Comparison of ENCODE assay signal across 11 cellular contexts in the genomic region with DNA sequence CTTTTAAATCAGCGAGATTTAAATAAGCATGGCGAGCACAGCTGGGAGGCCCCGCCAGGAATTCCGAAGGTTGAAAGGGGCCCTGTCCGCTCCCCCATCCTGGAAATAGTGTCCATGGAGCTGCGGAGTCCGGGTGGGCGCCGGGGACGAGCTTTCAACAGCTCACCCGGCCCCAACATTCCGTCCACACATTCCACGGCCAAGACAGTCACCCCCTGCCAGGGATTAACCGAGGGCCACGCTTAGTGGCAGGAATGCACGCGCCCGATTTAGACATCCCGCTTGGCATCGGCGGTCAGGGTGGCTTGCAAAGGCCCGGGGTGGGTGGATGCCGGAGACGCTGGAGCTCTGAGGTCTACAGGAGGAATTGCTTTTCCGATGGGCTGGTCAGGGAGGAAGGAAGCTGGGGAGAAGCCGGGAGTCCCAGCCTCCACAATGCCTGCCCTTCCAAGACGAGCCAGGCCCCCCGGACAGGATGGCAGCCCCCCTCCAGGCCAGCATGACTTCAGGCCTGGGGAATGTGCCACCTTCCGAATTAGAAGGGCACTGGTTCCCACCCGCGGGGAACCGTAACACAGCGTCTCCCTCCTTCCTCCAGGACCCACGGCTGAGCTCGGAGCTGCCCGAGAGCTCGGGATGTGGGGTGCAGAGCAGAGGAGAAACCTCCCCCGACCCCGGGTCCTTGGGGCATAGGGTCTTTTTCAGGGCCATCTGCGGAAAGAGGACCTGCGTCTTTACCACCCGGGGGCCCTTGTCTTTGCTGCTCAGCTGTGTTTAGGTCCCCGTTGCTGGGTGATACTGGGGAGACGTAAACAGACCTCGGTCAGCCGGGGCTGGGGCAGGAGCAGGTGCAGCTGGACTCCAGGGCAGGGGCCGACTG. TPM values are rescaled to one million over a fixed set of nuclear protein-coding genes. Genes with fewer than 3 reads are reported as not detected.
A peak's percentile ranks its signal among the peaks of the same experiment; 100 is the strongest.
DNase-seq lines count a peak whose midpoint lies in the region; ATAC-seq and TF ChIP-seq lines count a peak whose summit lies in the region.
"Had no signal": no experiment of that assay in that cellular context is flagged by ENCODE, and none has a peak within 500 bp of the region (broad histone marks: within the 10 kb centered on the region; RNA-seq: fewer than 3 reads in every experiment).

No MANE protein-coding gene starts in this region.

- H3K36me3 Mint-ChIP-seq in natural killer cell treated with Interleukin-12 subunit alpha and Interleukin-12 subunit beta and Interleukin-15 and Interleukin-18, amount 100 ng/mL, for 72 hours = peaks cover 6% of the 10 kb centered on the region

- peak overlapping the region; percentile 84 for H3K4me2 ChIP-seq in smooth muscle cell

- TF ChIP-seq CTCF in smooth muscle cell (IDR thresholded peaks at IDR 0.05; ENCODE audit: borderline replicate concordance, insufficient read depth, poor library complexity, severe bottlenecking) = peak; percentile 28

- H3K27me3 Mint-ChIP-seq in natural killer cell treated with Interleukin-12 subunit alpha and Interleukin-12 subunit beta and Interleukin-15 and Interleukin-18, amount 100 ng/mL, for 72 hours = peaks cover 0 to 3% of the 10 kb centered on the region in 2 donors

- peak overlapping the region; percentile 70 for H3K27ac ChIP-seq in HUES48 (ENCODE audit: low read depth, low read length)
- no peak overlapping the region for H3K27ac ChIP-seq in ectodermal cell (ENCODE audit: insufficient read depth, low read depth, low read length, poor library complexity, severe bottlenecking)
- H3K27ac ChIP-seq in smooth muscle cell (ENCODE audit: low read depth) = no peak overlapping the region

- no peaks in the 10 kb centered on the region for H3K4me1 ChIP-seq in HUES48 (ENCODE audit: control insufficient read depth, insufficient read depth, low read length)
- peaks cover 6% of the 10 kb centered on the region for H3K4me1 ChIP-seq in ectodermal cell (ENCODE audit: control insufficient read depth, insufficient read depth, low read length)
- H3K4me1 ChIP-seq in smooth muscle cell (ENCODE audit: low read depth) = peaks cover 13% of the 10 kb centered on the region

- H3K9me3 Mint-ChIP-seq in natural killer cell treated with Interleukin-12 subunit alpha and Interleukin-12 subunit beta and Interleukin-15 and Interleukin-18, amount 100 ng/mL, for 72 hours = no peaks in the 10 kb centered on the region

- H2AFZ ChIP-seq in smooth muscle cell (ENCODE audit: low read depth) = peak overlapping the region; percentile 85

- no peak overlapping the region for H3K4me3 Mint-ChIP-seq in natural killer cell treated with Interleukin-12 subunit alpha and Interleukin-12 subunit beta and Interleukin-15 and Interleukin-18, amount 100 ng/mL, for 72 hours
- H3K4me3 Mint-ChIP-seq: activated naive CD8-positive, alpha-beta T cell treated with anti-CD3 and anti-CD28 coated beads, Interleukin-2, amount 10 ng/mL, durations not matched to agents 7 days and 5 days; stimulated activated memory B cell treated with anti-CD40 and anti-IgM and Interleukin-4, amounts not matched to agents 10 μg/mL and 1 μg/mL and 100 μg/mL, for 72 hours had no signal

- no peaks in the 10 kb centered on the region for H3F3A ChIP-seq in smooth muscle cell (ENCODE audit: low read depth)

- peak overlapping the region; percentile 48 for H3K4me3 ChIP-seq in HUES48 (ENCODE audit: low read depth, low read length)
- peak overlapping the region; percentile 22 for H3K4me3 ChIP-seq in ectodermal cell (ENCODE audit: insufficient read depth, low read depth, low read length)
- H3K4me3 ChIP-seq in smooth muscle cell = peak overlapping the region; percentile 34

- H3K27me3 ChIP-seq in HUES48 (ENCODE audit: control insufficient read depth, insufficient read depth, low read length) (no peaks in the 10 kb centered on the region), ectodermal cell (ENCODE audit: control insufficient read depth, insufficient read depth, low read length, poor library complexity, severe bottlenecking) (peaks cover 10% of the 10 kb centered on the region), smooth muscle cell (ENCODE audit: low read depth) (no peaks in the 10 kb centered on the region)

- H3K4me1 Mint-ChIP-seq in natural killer cell treated with Interleukin-12 subunit alpha and Interleukin-12 subunit beta and Interleukin-15 and Interleukin-18, amount 100 ng/mL, for 72 hours (ENCODE audit: low read depth in 2 of 2) = no peaks in the 10 kb centered on the region
- H3K4me1 Mint-ChIP-seq: activated naive CD8-positive, alpha-beta T cell treated with anti-CD3 and anti-CD28 coated beads, Interleukin-2, amount 10 ng/mL, durations not matched to agents 7 days and 5 days; stimulated activated memory B cell treated with anti-CD40 and anti-IgM and Interleukin-4, amounts not matched to agents 10 μg/mL and 1 μg/mL and 100 μg/mL, for 72 hours had no signal

- no peak for ATAC-seq in HG03025 (IDR thresholded peaks at IDR 0.05; ENCODE audit: low FRiP score, unreplicated experiment)
- ATAC-seq in natural killer cell treated with Interleukin-12 subunit alpha and Interleukin-12 subunit beta and Interleukin-15 and Interleukin-18, amount 100 ng/mL, for 72 hours = no peak
- ATAC-seq: stimulated activated memory B cell treated with anti-CD40 and anti-IgM and Interleukin-4, amounts not matched to agents 10 μg/mL and 1 μg/mL and 100 μg/mL, for 72 hours had no signal

- H3K79me2 ChIP-seq in smooth muscle cell (ENCODE audit: low read depth) = no peaks in the 10 kb centered on the region

- H3K9me3 ChIP-seq in HUES48 (ENCODE audit: control insufficient read depth, insufficient read depth, low read length) = peaks cover 4% of the 10 kb centered on the region; the same call in 1 of the 2 replicates
- H3K9me3 ChIP-seq in ectodermal cell (ENCODE audit: control insufficient read depth, low read length) = no peaks in the 10 kb centered on the region
- H3K9me3 ChIP-seq in smooth muscle cell (replicated peaks; ENCODE audit: low read depth) = no peaks in the 10 kb centered on the region

- DNase-seq in iris pigment epithelial cell (ENCODE audit: low read depth) = peak; percentile 46
- peak; percentile 6 for DNase-seq in smooth muscle cell (lab: John Stamatoyannopoulos, UW; ENCODE audit: unreplicated experiment)
- DNase-seq in SKM-1 (lab: John Stamatoyannopoulos, UW; ENCODE audit: unreplicated experiment) = no peak
- DNase-seq in GDM1 (lab: John Stamatoyannopoulos, UW) = no peak
- DNase-seq in natural killer cell treated with Interleukin-12 subunit alpha and Interleukin-12 subunit beta and Interleukin-15 and Interleukin-18, amount 100 ng/mL, for 72 hours (ENCODE audit: low spot score) = no peak
- DNase-seq: activated CD4-positive, alpha-beta T cell treated with anti-CD3 and anti-CD28 coated beads for 4 hours; activated naive CD8-positive, alpha-beta T cell treated with anti-CD3 and anti-CD28 coated beads, Interleukin-2, amount 10 ng/mL, durations not matched to agents 7 days and 5 days had no signal

- H3K36me3 ChIP-seq in HUES48 (ENCODE audit: control insufficient read depth, insufficient read depth, low read length) = no peaks in the 10 kb centered on the region
- H3K36me3 ChIP-seq in ectodermal cell (ENCODE audit: control insufficient read depth, insufficient read depth, low read length) = no peaks in the 10 kb centered on the region
- no peaks in the 10 kb centered on the region for H3K36me3 ChIP-seq in smooth muscle cell (ENCODE audit: low read depth)

- H3K9ac ChIP-seq in HUES48 (ENCODE audit: low read depth, low read length) (peak overlapping the region; percentile 44), smooth muscle cell (ENCODE audit: low read depth) (no peak overlapping the region)

- 11 to 13% methylated on average over 47 of the region's 47 CpGs for WGBS in ectodermal cell, 2 experiments
- WGBS in smooth muscle cell (ENCODE audit: low lambda C conversion rate) = 22% methylated on average over 47 of the region's 47 CpGs

- no peak overlapping the region for H3K27ac Mint-ChIP-seq in natural killer cell treated with Interleukin-12 subunit alpha and Interleukin-12 subunit beta and Interleukin-15 and Interleukin-18, amount 100 ng/mL, for 72 hours
- H3K27ac Mint-ChIP-seq: activated naive CD8-positive, alpha-beta T cell treated with anti-CD3 and anti-CD28 coated beads, Interleukin-2, amount 10 ng/mL, durations not matched to agents 7 days and 5 days; stimulated activated memory B cell treated with anti-CD40 and anti-IgM and Interleukin-4, amounts not matched to agents 10 μg/mL and 1 μg/mL and 100 μg/mL, for 72 hours had no signal

- H4K20me1 ChIP-seq in smooth muscle cell (ENCODE audit: low read depth) = no peaks in the 10 kb centered on the region

RNA-seq across cellular contexts. Expression of a gene that starts 26.9 kb away (rescaled TPM):
- 64.4 TPM for polyA plus RNA-seq in ectodermal cell (2013, experiment 1 of 4)
- 55.3 TPM for polyA plus RNA-seq in ectodermal cell (2013, experiment 2 of 4)
- 69.1 TPM for polyA plus RNA-seq in ectodermal cell (2013, experiment 3 of 4)
- polyA plus RNA-seq in ectodermal cell (2013, experiment 4 of 4) = 77.5 TPM
- 15.2 TPM in 2 replicates for total RNA-seq in smooth muscle cell
- 25.1 and 39.5 TPM in 2 replicates for polyA plus RNA-seq in smooth muscle cell
- 10 to 100 TPM; 12.0 to 38.8 TPM for total RNA-seq in natural killer cell treated with Interleukin-12 subunit alpha and Interleukin-12 subunit beta and Interleukin-15 and Interleukin-18, amount 100 ng/mL, for 72 hours

Comparison
In these comparisons a context has a peak if more than half of its experiments do, and no peak if none do; other contexts are left out.
1. DNase-seq: peak in iris pigment epithelial cell (single experiment) and smooth muscle cell (single experiment); none in SKM-1 (single experiment), GDM1 (single experiment) and natural killer cell treated with Interleukin-12 subunit alpha and Interleukin-12 subunit beta and Interleukin-15 and Interleukin-18, amount 100 ng/mL, for 72 hours (single experiment).
2. Peak in every context shown above with its lines, with median percentiles within 50 percentile points of each other: H3K4me3 ChIP-seq.